ENCODE assay signal across 8 cellular contexts in genomic region chr19:24033962-24034342, GRCh38. TPM values are rescaled to one million over a fixed set of nuclear protein-coding genes. Genes with fewer than 3 reads are reported as not detected.
DNase-seq lines count a peak whose midpoint lies in the region; ATAC-seq and TF ChIP-seq lines count a peak whose summit lies in the region.

No MANE protein-coding gene starts in this region.

- no peaks in the 10 kb centered on the region for H3K9me2 ChIP-seq in MM.1S (replicated peaks; ENCODE audit: insufficient read depth, low read length)

- H3K9ac ChIP-seq in MM.1S (ENCODE audit: low read length) (no peak overlapping the region), muscle layer of colon (ENCODE audit: low read length) (peak overlapping the region; percentile 96)

- no peak for TF ChIP-seq POLR2A in esophagus muscularis mucosa (IDR thresholded peaks at IDR 0.05; ENCODE audit: low read depth)

- no peak for ATAC-seq in thoracic aorta (ENCODE audit: insufficient number of reproducible peaks, low FRiP score, low read depth)

- no peak for TF ChIP-seq CTCF in MM.1S (IDR thresholded peaks at IDR 0.05; ENCODE audit: low read length)
- TF ChIP-seq CTCF in esophagus muscularis mucosa (IDR thresholded peaks at IDR 0.05), result no peak
- TF ChIP-seq CTCF in thoracic aorta (IDR thresholded peaks at IDR 0.05), result no peak

- H2AFZ ChIP-seq in MM.1S (ENCODE audit: low read length), result no peak overlapping the region

- H3K27me3 ChIP-seq in HAP-1 (ENCODE audit: low read depth) (no peaks in the 10 kb centered on the region), MM.1S (replicated peaks; ENCODE audit: insufficient read depth, low read length) (no peaks in the 10 kb centered on the region), esophagus muscularis mucosa (no peaks in the 10 kb centered on the region), muscle layer of colon (ENCODE audit: control insufficient read depth in 1 of 2, insufficient read depth in 2 of 2, low read length in 2 of 2) (no peaks in the 10 kb centered on the region), thoracic aorta (replicated peaks; ENCODE audit: insufficient read depth) (no peaks in the 10 kb centered on the region)

- H3K4me1 ChIP-seq in HAP-1 (no peaks in the 10 kb centered on the region), MM.1S (ENCODE audit: low read length) (no peaks in the 10 kb centered on the region), esophagus muscularis mucosa (peaks cover 26 to 48% (median 40%) of the 10 kb centered on the region in 4 donors), muscle layer of colon (ENCODE audit: insufficient read depth, low read length) (peaks cover 17% of the 10 kb centered on the region), thoracic aorta (ENCODE audit: control insufficient read depth in 1 of 2, low read depth in 2 of 2) (peaks cover 24 to 42% of the 10 kb centered on the region in 2 donors)

- no peaks in the 10 kb centered on the region for H4K20me1 ChIP-seq in MM.1S (ENCODE audit: insufficient read depth, low read length)

- DNase-seq in SHP77 (lab: John Stamatoyannopoulos, UW) (peak; percentile 12 to 15), SHP77 treated with DMSO at 0.1 percent for 48 hours (lab: John Stamatoyannopoulos, UW) (no peak), HAP-1 (ENCODE audit: low spot score in 2 of 2) (peak; percentile 3 to 40), MM.1S (no peak), esophagus muscularis mucosa (ENCODE audit: extremely low spot score) (peak; percentile 92), thoracic aorta (ENCODE audit: low spot score) (peak; percentile 16)
- peak; percentile 3 to 6 for DNase-seq in activated CD4-positive, alpha-beta T cell treated with anti-CD3 and anti-CD28 coated beads, Interleukin-2, amount 50 U/mL, for 4 hours

- 0% methylated on average over 13 of the region's 15 CpGs for WGBS in esophagus muscularis mucosa

- in situ Hi-C loops in HAP-1 (cut with MboI; ENCODE audit: low sequenced_read_pairs), result no loop called here

- H3K36me3 ChIP-seq in HAP-1 (replicated peaks) (peaks cover 19% of the 10 kb centered on the region), MM.1S (replicated peaks; ENCODE audit: insufficient read depth, low read length) (no peaks in the 10 kb centered on the region), esophagus muscularis mucosa (peaks cover 0 to 32% (median 11%) of the 10 kb centered on the region in 4 donors), muscle layer of colon (ENCODE audit: insufficient read depth, low read length) (peaks cover 3% of the 10 kb centered on the region), thoracic aorta (peaks cover 4% of the 10 kb centered on the region)

- H3K27ac ChIP-seq in MM.1S (ENCODE audit: low read length) (no peak overlapping the region), esophagus muscularis mucosa (replicated peaks in 1 of 4) (peak overlapping the region; percentile 90 to 98 (median 94)), muscle layer of colon (ENCODE audit: low read depth, low read length) (peak overlapping the region; percentile 90), thoracic aorta (peak overlapping the region; percentile 93 to 97)

- no peaks in the 10 kb centered on the region for H3K79me2 ChIP-seq in MM.1S (ENCODE audit: low read length)

- intact Hi-C loops in esophagus muscularis mucosa (cut with DNase I), result no loop called here

- TF ChIP-seq EP300 in esophagus muscularis mucosa (IDR thresholded peaks at IDR 0.05), result no peak

- H3K4me2 ChIP-seq in MM.1S (ENCODE audit: low read depth, low read length), result no peak overlapping the region

- H3K9me3 ChIP-seq in HAP-1, result no peaks in the 10 kb centered on the region; the same call in 1 of the 2 replicates
- no peaks in the 10 kb centered on the region for H3K9me3 ChIP-seq in MM.1S (replicated peaks; ENCODE audit: insufficient read depth, low read length)
- H3K9me3 ChIP-seq in esophagus muscularis mucosa, result no peaks in the 10 kb centered on the region
- no peaks in the 10 kb centered on the region for H3K9me3 ChIP-seq in muscle layer of colon (ENCODE audit: low read length)
- no peaks in the 10 kb centered on the region for H3K9me3 ChIP-seq in thoracic aorta

- no peaks in the 10 kb centered on the region for H3F3A ChIP-seq in MM.1S (ENCODE audit: insufficient read depth, low read length)

- H3K4me3 ChIP-seq in HAP-1 (peak overlapping the region; percentile 86), MM.1S (ENCODE audit: low read length) (peak overlapping the region; percentile 27; the same call in 1 of the 2 replicates), esophagus muscularis mucosa (peak overlapping the region; percentile 77 to 91 (median 86)), muscle layer of colon (ENCODE audit: low read depth in 1 of 2, low read length in 2 of 2) (peak overlapping the region; percentile 94 to 97), thoracic aorta (peak overlapping the region; percentile 90)

RNA-seq across cellular contexts. Expression of gene ZNF254, which starts 53.0 kb away (rescaled TPM):
- 10 to 100 TPM in 1 of 4 donors, 1 to 10 TPM in 3; 8.1 to 13.7 (median 8.8) TPM for total RNA-seq in esophagus muscularis mucosa
- 10 to 100 TPM; 12.9 to 31.0 TPM for total RNA-seq in thoracic aorta

Comparison
In these comparisons a context has a peak if more than half of its experiments do, and no peak if none do; other contexts are left out.
1. DNase-seq: peak in SHP77 (2 of 2), HAP-1 (2 of 2), activated CD4-positive, alpha-beta T cell treated with anti-CD3 and anti-CD28 coated beads, Interleukin-2, amount 50 U/mL, for 4 hours (2 of 2), esophagus muscularis mucosa (single experiment) and thoracic aorta (single experiment); none in SHP77 treated with DMSO at 0.1 percent for 48 hours (single experiment) and MM.1S (single experiment).
2. H3K4me3 ChIP-seq: peak in every context shown above with its lines; median percentile 96 in muscle layer of colon; 90 in thoracic aorta; 86 in esophagus muscularis mucosa; 86 in HAP-1; 27 in MM.1S.